In the genomic region with DNA sequence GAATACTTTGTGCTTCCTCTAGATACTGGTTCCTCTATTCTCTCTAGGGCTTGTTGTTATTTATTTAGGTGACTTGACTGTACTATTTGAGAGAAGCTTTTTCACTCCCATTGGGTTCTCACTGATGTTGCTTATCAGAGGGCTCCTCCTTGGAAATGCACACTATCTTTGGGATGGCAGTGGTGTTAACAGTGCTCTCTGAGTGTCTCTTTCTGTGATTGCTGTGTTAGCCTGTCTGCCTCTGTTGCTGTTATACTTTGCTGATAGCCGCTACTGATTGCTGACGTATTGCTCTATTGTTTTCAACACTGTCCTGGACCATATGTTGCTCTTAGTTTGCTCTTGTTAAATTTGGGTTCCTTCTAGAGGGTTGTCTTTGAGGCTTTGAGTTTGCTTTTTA, we compare ENCODE assay signal across 21 cellular contexts. TPM values are rescaled to one million over a fixed set of nuclear protein-coding genes. Genes with fewer than 3 reads are reported as not detected.
DNase-seq lines count a peak whose midpoint lies in the region; ATAC-seq, FAIRE-seq and TF ChIP-seq lines count a peak whose summit lies in the region.
"Had no signal": no experiment of that assay in that cellular context is flagged by ENCODE, and none has a peak within 500 bp of the region (broad histone marks: within the 10 kb centered on the region; RNA-seq: fewer than 3 reads in every experiment).

No MANE protein-coding gene starts in this region.

- H3K9me3 ChIP-seq in uterus = no peaks in the 10 kb centered on the region

- peak overlapping the region; percentile 31 for H3K27ac Mint-ChIP-seq in activated CD4-positive, alpha-beta T cell treated with anti-CD3 and anti-CD28 coated beads for 36 hours
- peak overlapping the region; percentile 8 for H3K27ac Mint-ChIP-seq in activated T-helper 2 cell treated with anti-CD3 and anti-CD28 coated beads, Interferon-gamma antibody, Interleukin-2, Interleukin-4, amounts not matched to agents 10 μg/mL and 5 μg/mL and 100 μg/mL, durations not matched to agents 14 hours and 24 hours and 36 hours
- H3K27ac Mint-ChIP-seq: GM23338 had no signal

- no peaks in the 10 kb centered on the region for H3K36me3 ChIP-seq in uterus

- peaks cover 76% of the 10 kb centered on the region for H3K36me3 Mint-ChIP-seq in activated CD4-positive, alpha-beta T cell treated with anti-CD3 and anti-CD28 coated beads for 36 hours (ENCODE audit: low read depth)
- H3K36me3 Mint-ChIP-seq in activated T-helper 2 cell treated with anti-CD3 and anti-CD28 coated beads, Interferon-gamma antibody, Interleukin-2, Interleukin-4, amounts not matched to agents 10 μg/mL and 5 μg/mL and 100 μg/mL, durations not matched to agents 14 hours and 24 hours and 36 hours (ENCODE audit: low read depth) = peaks cover 92% of the 10 kb centered on the region

- H3K27me3 Mint-ChIP-seq in activated CD4-positive, alpha-beta T cell treated with anti-CD3 and anti-CD28 coated beads for 36 hours = no peaks in the 10 kb centered on the region
- no peaks in the 10 kb centered on the region for H3K27me3 Mint-ChIP-seq in activated T-helper 2 cell treated with anti-CD3 and anti-CD28 coated beads, Interferon-gamma antibody, Interleukin-2, Interleukin-4, amounts not matched to agents 10 μg/mL and 5 μg/mL and 100 μg/mL, durations not matched to agents 14 hours and 24 hours and 36 hours (ENCODE audit: low read depth)
- H3K27me3 Mint-ChIP-seq: CD4-positive, alpha-beta memory T cell had no signal

- POLR2A ChIA-PET in activated CD4-positive, alpha-beta T cell treated with anti-CD3 and anti-CD28 coated beads for 36 hours (lab: Charles Lee) = no interaction called here

- no peak for DNase-seq in activated CD4-positive, alpha-beta T cell treated with anti-CD3 and anti-CD28 coated beads for 36 hours
- no peak for DNase-seq in activated CD4-positive, alpha-beta T cell treated with anti-CD3 and anti-CD28 coated beads, Interleukin-2, amount 50 U/mL, for 4 hours
- no peak for DNase-seq in GM12892 (ENCODE audit: insufficient read length)
- no peak for DNase-seq in activated T-helper 2 cell treated with anti-CD3 and anti-CD28 coated beads, Interferon-gamma antibody, Interleukin-2, Interleukin-4, amounts not matched to agents 10 μg/mL and 5 μg/mL and 100 μg/mL, durations not matched to agents 14 hours and 24 hours and 36 hours (ENCODE audit: low spot score)
- no peak for DNase-seq in uterus
- DNase-seq: AML-193; Calu3; CD4-positive, alpha-beta memory T cell; DMS79 treated with DMSO at 0.1 percent for 48 hours; GF-D8; HCEC 1CT; IMR-90; KBM-7 had no signal

- intact Hi-C loops in activated CD4-positive, alpha-beta T cell treated with anti-CD3 and anti-CD28 coated beads for 36 hours (cut with DNase I, micrococcal nuclease) = no loop called here
- intact Hi-C loops in activated T-helper 2 cell treated with anti-CD3 and anti-CD28 coated beads, Interferon-gamma antibody, Interleukin-2, Interleukin-4, amounts not matched to agents 10 μg/mL and 5 μg/mL and 100 μg/mL, durations not matched to agents 14 hours and 24 hours and 36 hours (cut with micrococcal nuclease) = no loop called here
- intact Hi-C loops in uterus (cut with DNase I; ENCODE audit: low total_unique reads) = no loop called here

- peak; percentile 58 for FAIRE-seq in GM12892 (lab: Jason Lieb, UNC)
- FAIRE-seq: H54, HTR-8/SVneo had no signal

- TF ChIP-seq POLR2A in GM12892 (IDR thresholded peaks at IDR 0.05; ENCODE audit: low read depth, low read length) = no peak
- TF ChIP-seq POLR2A in uterus (IDR thresholded peaks at IDR 0.05) = no peak

- H3K9me3 Mint-ChIP-seq in activated CD4-positive, alpha-beta T cell treated with anti-CD3 and anti-CD28 coated beads for 36 hours (ENCODE audit: low read depth) = peaks cover 18% of the 10 kb centered on the region
- H3K9me3 Mint-ChIP-seq in activated T-helper 2 cell treated with anti-CD3 and anti-CD28 coated beads, Interferon-gamma antibody, Interleukin-2, Interleukin-4, amounts not matched to agents 10 μg/mL and 5 μg/mL and 100 μg/mL, durations not matched to agents 14 hours and 24 hours and 36 hours = peaks cover 62% of the 10 kb centered on the region

- H3K4me3 ChIP-seq in uterus = no peak overlapping the region
- H3K4me3 ChIP-seq: A549, GM23338 had no signal

- no peak for TF ChIP-seq CTCF in uterus (IDR thresholded peaks at IDR 0.05)

- H3K27me3 ChIP-seq in uterus = no peaks in the 10 kb centered on the region

- no peak for ATAC-seq in activated CD4-positive, alpha-beta T cell treated with anti-CD3 and anti-CD28 coated beads for 36 hours
- ATAC-seq in HG03457 (IDR thresholded peaks at IDR 0.05; ENCODE audit: unreplicated experiment) (no peak), HG03354 (IDR thresholded peaks at IDR 0.05; ENCODE audit: poor library complexity, severe bottlenecking, unreplicated experiment) (no peak)
- ATAC-seq: A549, GM23338 had no signal

- no peak overlapping the region for H3K27ac ChIP-seq in uterus
- H3K27ac ChIP-seq: 22Rv1, A549, C4-2B had no signal

- CTCF ChIA-PET in activated CD4-positive, alpha-beta T cell treated with anti-CD3 and anti-CD28 coated beads for 36 hours (lab: Charles Lee) = no interaction called here

- no peak overlapping the region for H3K4me3 Mint-ChIP-seq in activated CD4-positive, alpha-beta T cell treated with anti-CD3 and anti-CD28 coated beads for 36 hours
- no peak overlapping the region for H3K4me3 Mint-ChIP-seq in activated T-helper 2 cell treated with anti-CD3 and anti-CD28 coated beads, Interferon-gamma antibody, Interleukin-2, Interleukin-4, amounts not matched to agents 10 μg/mL and 5 μg/mL and 100 μg/mL, durations not matched to agents 14 hours and 24 hours and 36 hours (ENCODE audit: low read depth)
- H3K4me3 Mint-ChIP-seq: GM23338 had no signal

- peaks cover 31% of the 10 kb centered on the region for H3K4me1 Mint-ChIP-seq in activated CD4-positive, alpha-beta T cell treated with anti-CD3 and anti-CD28 coated beads for 36 hours
- H3K4me1 Mint-ChIP-seq in activated T-helper 2 cell treated with anti-CD3 and anti-CD28 coated beads, Interferon-gamma antibody, Interleukin-2, Interleukin-4, amounts not matched to agents 10 μg/mL and 5 μg/mL and 100 μg/mL, durations not matched to agents 14 hours and 24 hours and 36 hours (ENCODE audit: low read depth) = peaks cover 23% of the 10 kb centered on the region
- H3K4me1 Mint-ChIP-seq: GM23338 had no signal

- H3K4me1 ChIP-seq in uterus = no peaks in the 10 kb centered on the region
- H3K4me1 ChIP-seq: A549 had no signal

RNA-seq across cellular contexts. Expression of a gene that starts 34.7 kb away (rescaled TPM):
- total RNA-seq in activated CD4-positive, alpha-beta T cell treated with anti-CD3 and anti-CD28 coated beads for 36 hours = 10 to 100 TPM; 18.7 to 20.0 TPM
- 15.2 TPM for polyA plus RNA-seq in GM12892 (2012; ENCODE audit: missing spikeins)
- 19.5 and 20.3 TPM in 2 replicates for total RNA-seq in activated T-helper 2 cell treated with anti-CD3 and anti-CD28 coated beads, Interferon-gamma antibody, Interleukin-2, Interleukin-4, amounts not matched to agents 10 μg/mL and 5 μg/mL and 100 μg/mL, durations not matched to agents 14 hours and 24 hours and 36 hours
- total RNA-seq in uterus = 10 to 100 TPM; 21.8 to 77.8 (median 33.9) TPM

RNA-seq across cellular contexts. Expression of a gene that starts 49.0 kb away (rescaled TPM):
- total RNA-seq in activated CD4-positive, alpha-beta T cell treated with anti-CD3 and anti-CD28 coated beads for 36 hours = 10 to 100 TPM; 24.1 to 25.5 TPM
- 14.2 TPM for polyA plus RNA-seq in GM12892 (2012; ENCODE audit: missing spikeins)
- 29.7 and 31.9 TPM in 2 replicates for total RNA-seq in activated T-helper 2 cell treated with anti-CD3 and anti-CD28 coated beads, Interferon-gamma antibody, Interleukin-2, Interleukin-4, amounts not matched to agents 10 μg/mL and 5 μg/mL and 100 μg/mL, durations not matched to agents 14 hours and 24 hours and 36 hours
- 10 to 100 TPM; 11.8 to 37.0 (median 24.1) TPM for total RNA-seq in uterus
